ENCODE assay signal across 20 cellular contexts in genomic region chr22:24005201-24005600, GRCh38. TPM values are rescaled to one million over a fixed set of nuclear protein-coding genes. Genes with fewer than 3 reads are reported as not detected.
A peak's percentile ranks its signal among the peaks of the same experiment; 100 is the strongest.
DNase-seq lines count a peak whose midpoint lies in the region; ATAC-seq and TF ChIP-seq lines count a peak whose summit lies in the region.
"Had no signal": no experiment of that assay in that cellular context is flagged by ENCODE, and none has a peak within 500 bp of the region (broad histone marks: within the 10 kb centered on the region; RNA-seq: fewer than 3 reads in every experiment).

Gene GSTT4, minus strand, starts transcription at chr22:24005453. Its CDS starts 97 bp downstream, at chr22:24005356.

- POLR2A ChIA-PET in CD8-positive, alpha-beta memory T cell (lab: Charles Lee) = no interaction called here

- H3K27ac ChIP-seq in right atrium auricular region = peak within 1 kb of the TSS; percentile 40 to 51
- H3K27ac ChIP-seq in CD8-positive, alpha-beta memory T cell (ENCODE audit: low read depth, low read length) = no peak within 1 kb of the TSS
- H3K27ac ChIP-seq: KMS-11, parathyroid adenoma had no signal

- no peaks in the 10 kb centered on the region for H3K36me3 ChIP-seq in H7 (replicated peaks; ENCODE audit: control insufficient read depth, insufficient read depth, low read length)
- H3K36me3 ChIP-seq in right atrium auricular region = no peaks in the 10 kb centered on the region
- no peaks in the 10 kb centered on the region for H3K36me3 ChIP-seq in skeletal muscle satellite cell (ENCODE audit: insufficient read depth, low read length)
- H3K36me3 ChIP-seq in CD8-positive, alpha-beta memory T cell (ENCODE audit: insufficient read depth, low read length) = no peaks in the 10 kb centered on the region

- H3K27ac Mint-ChIP-seq in CD8-positive, alpha-beta memory T cell = peak within 1 kb of the TSS in 2 of 8 donors; percentile 23 to 32
- no peak within 1 kb of the TSS for H3K27ac Mint-ChIP-seq in activated naive CD4-positive, alpha-beta T cell treated with anti-CD3 and anti-CD28 coated beads, Interleukin-2, amount 10 ng/mL, durations not matched to agents 7 days and 5 days
- H3K27ac Mint-ChIP-seq: activated naive CD8-positive, alpha-beta T cell treated with anti-CD3 and anti-CD28 coated beads, Interleukin-2, amount 50 U/mL, for 24 hours; T-helper 1 cell treated with Interleukin-12 subunit alpha and Interleukin-12 subunit beta and Interleukin-4 antibody, amounts not matched to agents 30 μg/mL and 1 μg/mL, for 36 hours had no signal

- H3K36me3 Mint-ChIP-seq in CD8-positive, alpha-beta memory T cell = no peaks in the 10 kb centered on the region
- no peaks in the 10 kb centered on the region for H3K36me3 Mint-ChIP-seq in activated naive CD4-positive, alpha-beta T cell treated with anti-CD3 and anti-CD28 coated beads, Interleukin-2, amount 10 ng/mL, durations not matched to agents 7 days and 5 days

- no peak within 1 kb of the TSS for H3K9ac ChIP-seq in skeletal muscle satellite cell (ENCODE audit: low read depth, low read length)
- H3K9ac ChIP-seq: KMS-11, parathyroid adenoma had no signal

- H3K4me3 ChIP-seq in H7 (ENCODE audit: insufficient read depth, low read depth, low read length) (no peak within 1 kb of the TSS), right atrium auricular region (no peak within 1 kb of the TSS), skeletal muscle satellite cell (ENCODE audit: low read length) (no peak within 1 kb of the TSS)
- no peak within 1 kb of the TSS for H3K4me3 ChIP-seq in CD8-positive, alpha-beta memory T cell (ENCODE audit: low read length)

- no peak for TF ChIP-seq CTCF in right atrium auricular region (IDR thresholded peaks at IDR 0.05)

- peaks cover 4 to 20% of the 10 kb centered on the region in 2 donors for H3K27me3 Mint-ChIP-seq in CD8-positive, alpha-beta memory T cell
- H3K27me3 Mint-ChIP-seq in activated naive CD4-positive, alpha-beta T cell treated with anti-CD3 and anti-CD28 coated beads, Interleukin-2, amount 10 ng/mL, durations not matched to agents 7 days and 5 days = peaks cover 50% of the 10 kb centered on the region
- H3K27me3 Mint-ChIP-seq: activated naive CD8-positive, alpha-beta T cell treated with anti-CD3 and anti-CD28 coated beads, Interleukin-2, amount 50 U/mL, for 24 hours had no signal

- H3K4me1 ChIP-seq in right atrium auricular region = peaks cover 0 to 10% of the 10 kb centered on the region in 2 donors
- H3K4me1 ChIP-seq in skeletal muscle satellite cell (ENCODE audit: control insufficient read depth, insufficient read depth, low read length) = no peaks in the 10 kb centered on the region
- peaks cover 2% of the 10 kb centered on the region for H3K4me1 ChIP-seq in CD8-positive, alpha-beta memory T cell (ENCODE audit: insufficient read depth, low read length)
- H3K4me1 ChIP-seq: parathyroid adenoma had no signal

- no peaks in the 10 kb centered on the region; the same call in 1 of the 2 replicates for H3K27me3 ChIP-seq in H7 (ENCODE audit: control insufficient read depth, insufficient read depth, low read length)
- H3K27me3 ChIP-seq in right atrium auricular region = no peaks in the 10 kb centered on the region
- H3K27me3 ChIP-seq in skeletal muscle satellite cell (ENCODE audit: control insufficient read depth, insufficient read depth, low read length) = peaks cover 13% of the 10 kb centered on the region
- H3K27me3 ChIP-seq in CD8-positive, alpha-beta memory T cell (ENCODE audit: insufficient read depth, low read length, poor library complexity, severe bottlenecking) = no peaks in the 10 kb centered on the region

- peak within 1 kb of the TSS; percentile 10 for H3K4me2 ChIP-seq in skeletal muscle satellite cell (ENCODE audit: low read length)
- H3K4me2 ChIP-seq: KMS-11 had no signal

- no peak for ATAC-seq in HG02938 (IDR thresholded peaks at IDR 0.05; ENCODE audit: unreplicated experiment)
- ATAC-seq: activated naive CD8-positive, alpha-beta T cell treated with anti-CD3 and anti-CD28 coated beads, Interleukin-2, amount 50 U/mL, for 24 hours had no signal

- CTCF ChIA-PET in CD8-positive, alpha-beta memory T cell (lab: Charles Lee) = no interaction called here
- CTCF ChIA-PET in activated naive CD4-positive, alpha-beta T cell treated with anti-CD3 and anti-CD28 coated beads, Interleukin-2, amount 10 ng/mL, durations not matched to agents 7 days and 5 days (lab: Charles Lee) = interaction anchor here (1.6 kb wide), 1 partner anchor 170 kb away, joined by 3 read pairs; no protein-coding TSS in a partner anchor

- peaks cover 2% of the 10 kb centered on the region in 3 donors for H3K4me1 Mint-ChIP-seq in CD8-positive, alpha-beta memory T cell
- H3K4me1 Mint-ChIP-seq in activated naive CD4-positive, alpha-beta T cell treated with anti-CD3 and anti-CD28 coated beads, Interleukin-2, amount 10 ng/mL, durations not matched to agents 7 days and 5 days = peaks cover 3% of the 10 kb centered on the region

- H3K4me3 Mint-ChIP-seq in CD8-positive, alpha-beta memory T cell = peak within 1 kb of the TSS in 1 of 7 donors; percentile 48
- no peak within 1 kb of the TSS for H3K4me3 Mint-ChIP-seq in activated naive CD4-positive, alpha-beta T cell treated with anti-CD3 and anti-CD28 coated beads, Interleukin-2, amount 10 ng/mL, durations not matched to agents 7 days and 5 days
- H3K4me3 Mint-ChIP-seq: activated naive CD8-positive, alpha-beta T cell treated with anti-CD3 and anti-CD28 coated beads, Interleukin-2, amount 50 U/mL, for 24 hours; T-helper 1 cell treated with Interleukin-12 subunit alpha and Interleukin-12 subunit beta and Interleukin-4 antibody, amounts not matched to agents 30 μg/mL and 1 μg/mL, for 36 hours had no signal

- H3K9me3 Mint-ChIP-seq in CD8-positive, alpha-beta memory T cell = no peaks in the 10 kb centered on the region
- H3K9me3 Mint-ChIP-seq in activated naive CD4-positive, alpha-beta T cell treated with anti-CD3 and anti-CD28 coated beads, Interleukin-2, amount 10 ng/mL, durations not matched to agents 7 days and 5 days = no peaks in the 10 kb centered on the region
- H3K9me3 Mint-ChIP-seq: activated naive CD8-positive, alpha-beta T cell treated with anti-CD3 and anti-CD28 coated beads, Interleukin-2, amount 50 U/mL, for 24 hours; T-helper 1 cell treated with Interleukin-12 subunit alpha and Interleukin-12 subunit beta and Interleukin-4 antibody, amounts not matched to agents 30 μg/mL and 1 μg/mL, for 36 hours had no signal

- H3K9me3 ChIP-seq in right atrium auricular region (no peaks in the 10 kb centered on the region), skeletal muscle satellite cell (replicated peaks; ENCODE audit: low read length) (no peaks in the 10 kb centered on the region)
- H3K9me3 ChIP-seq in CD8-positive, alpha-beta memory T cell (ENCODE audit: low read length) = no peaks in the 10 kb centered on the region

- DNase-seq in H7 = peak; percentile 36
- DNase-seq in cerebellum (ENCODE audit: low spot score) = peak; percentile 57
- no peak for DNase-seq in right atrium auricular region (ENCODE audit: low spot score)
- DNase-seq in CD8-positive, alpha-beta memory T cell = no peak
- DNase-seq in effector CD8-positive, alpha-beta T cell (lab: John Stamatoyannopoulos, UW) = no peak
- DNase-seq in activated naive CD4-positive, alpha-beta T cell treated with anti-CD3 and anti-CD28 coated beads, Interleukin-2, amount 10 ng/mL, durations not matched to agents 7 days and 5 days = no peak
- DNase-seq: activated CD4-positive, CD25-positive, alpha-beta regulatory T cell treated with anti-CD3 and anti-CD28 coated beads, Interleukin-2, amount 50 U/mL, for 72 hours; activated naive CD8-positive, alpha-beta T cell treated with anti-CD3 and anti-CD28 coated beads, Interleukin-2, amount 50 U/mL, for 24 hours; activated T-cell treated with anti-CD3 and anti-CD28 coated beads for 4 hours; NCI-H510A treated with DMSO at 0.1 percent for 48 hours; stimulated activated CD8-positive, alpha-beta memory T cell treated with anti-CD3 and anti-CD28 coated beads, Interleukin-4, amount 100 ng/mL, for 48 hours had no signal

RNA-seq across cellular contexts. Expression of gene GSTT4, which starts in this region (rescaled TPM):
- total RNA-seq in H7 (2014; rRNA removed; shearing (Covaris generic)) = not detected in 2 replicates
- total RNA-seq in cerebellum (not detected), right atrium auricular region (not detected)
- not detected in 2 replicates for total RNA-seq in skeletal muscle satellite cell (2012; rRNA removed)
- total RNA-seq in CD8-positive, alpha-beta memory T cell = not detected
- not detected for polyA plus RNA-seq in CD8-positive, alpha-beta memory T cell
- total RNA-seq: Daoy, lung microvascular endothelial cell, RPMI7951, urinary bladder had no signal
- polyA plus RNA-seq: urinary bladder had no signal

Comparison
In these comparisons a context has a peak if more than half of its experiments do, and no peak if none do; other contexts are left out.
1. Peak in DNase-seq in H7; RNA of the gene not detected or under 1 TPM.
2. Peak in DNase-seq in cerebellum; RNA of the gene not detected or under 1 TPM.